Comparison of ENCODE assay signal across 25 cellular contexts in genomic region chr9:121776739-121777637, GRCh38.
DNase-seq lines count a peak whose midpoint lies in the region; ATAC-seq, FAIRE-seq and TF ChIP-seq lines count a peak whose summit lies in the region.
"Had no signal": no experiment of that assay in that cellular context is flagged by ENCODE, and none has a peak within 500 bp of the region (broad histone marks: within the 10 kb centered on the region; RNA-seq: fewer than 3 reads in every experiment).

No MANE protein-coding gene starts in this region.

- no peaks in the 10 kb centered on the region for H3K4me1 ChIP-seq in A549
- peaks cover 58% of the 10 kb centered on the region for H3K4me1 ChIP-seq in BLaER1
- H3K4me1 ChIP-seq in K562 (replicated peaks in 1 of 2; ENCODE audit: control insufficient read depth in 2 of 2, insufficient read depth in 2 of 2, low read length in 2 of 2) = no peaks in the 10 kb centered on the region

- H4K20me1 ChIP-seq in BLaER1 (no peaks in the 10 kb centered on the region), K562 (replicated peaks; ENCODE audit: control insufficient read depth, insufficient read depth, low read length) (no peaks in the 10 kb centered on the region; the same call in 1 of the 2 replicates)

- intact Hi-C loops in K562 (cut with micrococcal nuclease) = no loop called here

- BruUV-seq in K562 (replicated peaks; lab: Mats Ljungman, UMichigan) = no TSS peak

- no peaks in the 10 kb centered on the region for H3K27me3 ChIP-seq in BLaER1
- H3K27me3 ChIP-seq in K562 (ENCODE audit: control insufficient read depth in 2 of 2, insufficient read depth in 2 of 2, low read length in 2 of 2) = peaks cover 33 to 75% of the 10 kb centered on the region in 2 experiments
- H3K27me3 ChIP-seq: BLaER1 treated with 17β-estradiol and CSF1 and Interleukin-3, amounts not matched to agents 10 nM and 100 nM had no signal

- POLR2A ChIA-PET in A549 (lab: Yijun Ruan, JAX) = no interaction called here
- POLR2A ChIA-PET in K562 (lab: Yijun Ruan, JAX) = interaction anchor here (0.6 to 1.1 kb wide), 3 partner anchors 9 to 192 kb away, joined by 3 to 5 read pairs (median 3); no protein-coding TSS in a partner anchor

- no peaks in the 10 kb centered on the region for H3K27me3 Mint-ChIP-seq in progenitor cell of endocrine pancreas

- 82% methylated on average over 8 of the region's 8 CpGs for WGBS in A549 (ENCODE audit: missing lambda C conversion rate)
- 2% methylated on average over 8 of the region's 8 CpGs for WGBS in K562 (ENCODE audit: insufficient coverage, low coverage, missing lambda C conversion rate)

- H3K4me2 ChIP-seq in A549 = no peak overlapping the region
- no peak overlapping the region for H3K4me2 ChIP-seq in BLaER1
- H3K4me2 ChIP-seq in K562 (ENCODE audit: insufficient read depth, low read length) = no peak overlapping the region
- H3K4me2 ChIP-seq: BLaER1 treated with 17β-estradiol and CSF1 and Interleukin-3, amounts not matched to agents 10 nM and 100 nM; GM23338; KMS-11 had no signal

- DNase-seq in A549 (ENCODE audit: low read depth in 1 of 2, low spot score in 1 of 2) (no peak), K562 (ENCODE audit: extremely low read depth in 1 of 4, low spot score in 3 of 4) (no peak), progenitor cell of endocrine pancreas (ENCODE audit: low spot score, unreplicated experiment) (no peak), GM13976 (ENCODE audit: low spot score) (no peak), D721Med (ENCODE audit: insufficient read length, low spot score) (no peak), T-helper 1 cell (no peak)
- no peak for DNase-seq in NK-92 treated with Interleukin-12 subunit alpha and Interleukin-12 subunit beta, amount 100 ng/mL, for 24 hours (lab: John Stamatoyannopoulos, UW)
- DNase-seq: ACHN; CD8-positive, alpha-beta T cell; DMS153; HCEC 1CT; NCI-H1092 treated with DMSO at 0.1 percent for 48 hours; NCI-H1436 treated with DMSO at 0.1 percent for 48 hours; NCI-H1930; NCI-H226; NCI-H524; PC-3; SHP77 had no signal

- H3K9ac ChIP-seq in BLaER1 (no peak overlapping the region), K562 (ENCODE audit: insufficient read depth in 1 of 2, low read depth in 2 of 2, low read length in 2 of 2) (no peak overlapping the region)
- H3K9ac ChIP-seq: BLaER1 treated with 17β-estradiol and CSF1 and Interleukin-3, amounts not matched to agents 10 nM and 100 nM; KMS-11 had no signal

- no peaks in the 10 kb centered on the region for H3K9me1 ChIP-seq in K562 (ENCODE audit: control insufficient read depth, insufficient read depth, low read length)

- no peak for TF ChIP-seq CTCF in A549 (IDR thresholded peaks at IDR 0.05)
- no peak for TF ChIP-seq CTCF in K562 (IDR thresholded peaks at IDR 0.05 in 2 of 3, conservative IDR thresholded peaks at IDR 0.05 in 1 of 3; ENCODE audit: insufficient read depth in 2 of 3, low read depth in 1 of 3, low read length in 3 of 3)
- TF ChIP-seq CTCF in progenitor cell of endocrine pancreas (IDR thresholded peaks at IDR 0.05; ENCODE audit: unreplicated experiment) = no peak
- TF ChIP-seq CTCF in GM13976 (IDR thresholded peaks at IDR 0.05; ENCODE audit: borderline replicate concordance, control extremely low read depth, extremely low read depth, insufficient read depth, missing control alignments) = no peak
- TF ChIP-seq CTCF in D721Med (IDR thresholded peaks at IDR 0.05; ENCODE audit: insufficient read depth, missing control alignments) = no peak

- in situ Hi-C loops in K562 (cut with MboI) (no loop called here), GM13976 (cut with MboI; ENCODE audit: low sequenced_read_pairs, unreplicated experiment) (no loop called here)

- H3K4me3 Mint-ChIP-seq in progenitor cell of endocrine pancreas (ENCODE audit: low read depth) = no peak overlapping the region
- H3K4me3 Mint-ChIP-seq: CD8-positive, alpha-beta T cell; GM23338 had no signal

- no peak overlapping the region for H3K4me3 ChIP-seq in A549
- no peak overlapping the region for H3K4me3 ChIP-seq in BLaER1
- H3K4me3 ChIP-seq in K562 = no peak overlapping the region
- H3K4me3 ChIP-seq: BLaER1 treated with 17β-estradiol and CSF1 and Interleukin-3, amounts not matched to agents 10 nM and 100 nM; GM23338 had no signal

- TF ChIP-seq RAD21 in A549 (conservative IDR thresholded peaks at IDR 0.05 in 1 of 2, IDR thresholded peaks at IDR 0.05 in 1 of 2) (no peak), K562 (CRISPR knock-in tag; conservative IDR thresholded peaks at IDR 0.05 in 1 of 2, IDR thresholded peaks at IDR 0.05 in 1 of 2) (no peak)

- peaks cover 2% of the 10 kb centered on the region for H3K4me1 Mint-ChIP-seq in progenitor cell of endocrine pancreas (ENCODE audit: low read depth)

- no peaks in the 10 kb centered on the region for H3K9me3 Mint-ChIP-seq in progenitor cell of endocrine pancreas (ENCODE audit: low read depth)
- H3K9me3 Mint-ChIP-seq: GM23338 had no signal

- peak overlapping the region; percentile 30 for H3K27ac Mint-ChIP-seq in progenitor cell of endocrine pancreas
- H3K27ac Mint-ChIP-seq: CD8-positive, alpha-beta T cell; GM23338 had no signal

- H3K27ac ChIP-seq in A549 (no peak overlapping the region), BLaER1 (0 out of 2 replicates have a peak overlapping the region, but pooled peaks have one; percentile 71), K562 (ENCODE audit: extremely low read depth, low read depth, low read length) (no peak overlapping the region)
- H3K27ac ChIP-seq: BLaER1 treated with 17β-estradiol and CSF1 and Interleukin-3, amounts not matched to agents 10 nM and 100 nM; KMS-11 had no signal

- FAIRE-seq in A549 (lab: Jason Lieb, UNC) (peak; percentile 87), K562 (lab: Jason Lieb, UNC) (no peak), D721Med (lab: Jason Lieb, UNC) (no peak)
- FAIRE-seq: G401.6, GM12892, GM18507 had no signal

- H2AFZ ChIP-seq in K562 (ENCODE audit: low read depth, low read length) = no peak overlapping the region
- H2AFZ ChIP-seq: GM23338 had no signal

- H3K79me2 ChIP-seq in K562 (ENCODE audit: control insufficient read depth, insufficient read depth, low read length) = no peaks in the 10 kb centered on the region

- H3K36me3 ChIP-seq in BLaER1 (peaks cover 73% of the 10 kb centered on the region), K562 (ENCODE audit: control insufficient read depth, insufficient read depth, low read length) (no peaks in the 10 kb centered on the region)

- TF ChIP-seq POLR2A in A549 (IDR thresholded peaks at IDR 0.05; ENCODE audit: low read length) (no peak), K562 (conservative IDR thresholded peaks at IDR 0.05) (no peak)

- CTCF ChIA-PET in A549 (lab: Yijun Ruan, JAX) = interaction anchor here (1.1 to 1.3 kb wide), 3 partner anchors 9 to 15 kb away, joined by 3 to 5 read pairs (median 3); no protein-coding TSS in a partner anchor
- CTCF ChIA-PET in K562 (lab: Yijun Ruan, JAX; ENCODE audit: low intra/inter-chr PET ratio) = no interaction called here

- H3K36me3 Mint-ChIP-seq in progenitor cell of endocrine pancreas (ENCODE audit: insufficient read depth) = peaks cover 39% of the 10 kb centered on the region
- H3K36me3 Mint-ChIP-seq: CD8-positive, alpha-beta T cell had no signal

- H3K9me3 ChIP-seq in A549 (0 out of 3 replicates have a peak, but pooled peaks cover 2% of the 10 kb centered on the region), BLaER1 (peaks cover 14% of the 10 kb centered on the region), K562 (replicated peaks; ENCODE audit: control insufficient read depth, insufficient read depth, low read depth, low read length) (no peaks in the 10 kb centered on the region)

- TF ChIP-seq EP300 in A549 (IDR thresholded peaks at IDR 0.05) (no peak), K562 (IDR thresholded peaks at IDR 0.05; ENCODE audit: low read length) (no peak)

- no peak for ATAC-seq in A549
- no peak for ATAC-seq in K562
- ATAC-seq: CD8-positive, alpha-beta T cell; GM23338; PC-3 had no signal

TF ChIP-seq in A549, 52 proteins besides CTCF, POLR2A, EP300 and RAD21:
- TF ChIP-seq ZNF302 (CRISPR knock-in tag; IDR thresholded peaks at IDR 0.05) = no peak
- TF ChIP-seq MAFK (IDR thresholded peaks at IDR 0.05; ENCODE audit: partially characterized antibody) = peak; percentile 43
- no peak for TF ChIP-seq RNF2 (IDR thresholded peaks at IDR 0.05; ENCODE audit: borderline replicate concordance, low read depth)

TF ChIP-seq in K562, 482 proteins besides CTCF, POLR2A, EP300 and RAD21:
- peak; percentile 57; the same call in 1 of the 2 replicates for TF ChIP-seq MAFG (tag; conservative IDR thresholded peaks at IDR 0.05)
- TF ChIP-seq DMBX1 (CRISPR knock-in tag; IDR thresholded peaks at IDR 0.05; ENCODE audit: borderline replicate concordance) = no peak
- TF ChIP-seq C11orf30 (IDR thresholded peaks at IDR 0.05; ENCODE audit: low read depth) = peak; percentile 60; the same call in 1 of the 2 replicates
- peak; percentile 80 for TF ChIP-seq ZNF316 (IDR thresholded peaks at IDR 0.05)

Comparison
In these comparisons a context has a peak if more than half of its experiments do, and no peak if none do; other contexts are left out.
1. Of the 35 proteins assayed by ChIP-seq in both K562 and A549: peak only in K562: none; only in A549: MAFK; in both: none; in neither: 34.